Comparison of ENCODE assay signal across 8 cellular contexts in the genomic region with DNA sequence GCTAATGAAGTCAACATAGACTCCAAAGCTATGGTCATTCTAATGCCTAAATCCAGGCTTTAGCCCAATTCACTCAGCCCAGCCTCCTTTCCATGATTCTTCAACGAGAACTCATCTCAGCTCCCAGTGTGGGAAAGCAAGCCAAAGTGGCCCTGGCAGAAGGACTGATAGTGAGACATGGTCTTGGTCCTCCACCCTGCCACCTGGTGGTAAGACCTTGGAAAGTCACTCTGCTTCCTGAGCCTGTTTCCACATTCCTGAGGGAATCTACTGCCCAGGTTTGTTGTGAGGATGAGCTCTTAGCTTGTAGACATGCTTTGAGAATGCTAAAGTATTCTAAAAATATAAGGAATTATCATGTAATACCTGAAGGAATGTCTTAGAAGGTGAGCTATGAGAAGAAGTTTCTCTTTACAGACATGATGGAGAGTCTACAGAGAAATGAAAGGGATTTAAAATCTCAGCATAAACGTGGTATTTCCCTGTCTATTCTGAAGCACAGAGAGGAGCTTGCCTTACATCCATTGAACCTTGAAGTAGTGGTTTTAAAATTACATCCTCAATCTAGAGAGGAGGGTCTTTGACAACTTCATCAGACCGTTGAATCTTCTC.
DNase-seq lines count a peak whose midpoint lies in the region; ATAC-seq, FAIRE-seq and TF ChIP-seq lines count a peak whose summit lies in the region.

No MANE protein-coding gene starts in this region.

- no peak overlapping the region for H3K4me2 ChIP-seq in GM23338

- H3K27ac ChIP-seq in GM23338 (ENCODE audit: low read depth) = no peak overlapping the region
- H3K27ac ChIP-seq in WERI-Rb-1 = no peak overlapping the region
- peak overlapping the region; percentile 64 for H3K27ac ChIP-seq in foreskin keratinocyte
- no peak overlapping the region for H3K27ac ChIP-seq in pancreas

- no peaks in the 10 kb centered on the region for H3K9me3 Mint-ChIP-seq in activated naive CD4-positive, alpha-beta T cell treated with anti-CD3 and anti-CD28 coated beads for 36 hours
- no peaks in the 10 kb centered on the region for H3K9me3 Mint-ChIP-seq in GM23338

- 51 to 54% methylated on average over 3 of the region's 3 CpGs for WGBS in pancreas, 2 donors

- intact Hi-C loops in activated naive CD4-positive, alpha-beta T cell treated with anti-CD3 and anti-CD28 coated beads for 36 hours (cut with micrococcal nuclease) = loop anchor here (5.0 kb wide), 2 partner anchors 273 to 1268 kb away; no protein-coding TSS in a partner anchor
- intact Hi-C loops in pancreas (cut with DNase I) = loop anchor here in 1 of 3 donors (5.0 kb wide), 1 partner anchor 118 kb away; no protein-coding TSS in a partner anchor

- H3K36me3 ChIP-seq in GM23338 (ENCODE audit: insufficient read depth) (no peaks in the 10 kb centered on the region; the same call in 1 of the 2 replicates), WERI-Rb-1 (peaks cover 50% of the 10 kb centered on the region), pancreas (no peaks in the 10 kb centered on the region)

- H3K4me3 Mint-ChIP-seq in activated naive CD4-positive, alpha-beta T cell treated with anti-CD3 and anti-CD28 coated beads for 36 hours = no peak overlapping the region
- H3K4me3 Mint-ChIP-seq in GM23338 = no peak overlapping the region

- peaks cover 5% of the 10 kb centered on the region; the same call in 1 of the 2 replicates for H3K9me2 ChIP-seq in GM23338 (ENCODE audit: insufficient read depth)

- H3K27me3 Mint-ChIP-seq in activated naive CD4-positive, alpha-beta T cell treated with anti-CD3 and anti-CD28 coated beads for 36 hours (ENCODE audit: low read depth) = peaks cover 7% of the 10 kb centered on the region
- H3K27me3 Mint-ChIP-seq in GM23338 (ENCODE audit: insufficient read depth, low read depth, poor library complexity) = peaks cover 2% of the 10 kb centered on the region

- H3K4me3 ChIP-seq in GM23338 = no peak overlapping the region
- H3K4me3 ChIP-seq in WERI-Rb-1 (ENCODE audit: low read depth, low read length) = no peak overlapping the region
- H3K4me3 ChIP-seq in pancreas = no peak overlapping the region

- H3F3A ChIP-seq in GM23338 (replicated peaks; ENCODE audit: low read depth) = no peaks in the 10 kb centered on the region

- TF ChIP-seq CTCF in GM23338 (conservative IDR thresholded peaks at IDR 0.05; ENCODE audit: low read depth in 2 of 2) = peak; percentile 88 to 97
- TF ChIP-seq CTCF in WERI-Rb-1 (IDR thresholded peaks at IDR 0.05; ENCODE audit: low read depth, low read length) = peak; percentile 95
- TF ChIP-seq CTCF in foreskin keratinocyte (conservative IDR thresholded peaks at IDR 0.05) = peak; percentile 83
- TF ChIP-seq CTCF in pancreas (IDR thresholded peaks at IDR 0.05) = peak; percentile 50 to 67 (median 60)

- CTCF ChIA-PET in activated naive CD4-positive, alpha-beta T cell treated with anti-CD3 and anti-CD28 coated beads for 36 hours (lab: Charles Lee) = interaction anchor here (0.6 to 2.7 kb wide), 17 partner anchors 9 to 1267 kb away, joined by 3 to 28 read pairs (median 3); no protein-coding TSS in a partner anchor

- H2AFZ ChIP-seq in GM23338 = no peak overlapping the region

- H3K79me2 ChIP-seq in GM23338 (replicated peaks; ENCODE audit: insufficient read depth) = no peaks in the 10 kb centered on the region

- H3K27ac Mint-ChIP-seq in activated naive CD4-positive, alpha-beta T cell treated with anti-CD3 and anti-CD28 coated beads for 36 hours = no peak overlapping the region
- H3K27ac Mint-ChIP-seq in GM23338 = no peak overlapping the region

- no peaks in the 10 kb centered on the region for H3K36me3 Mint-ChIP-seq in activated naive CD4-positive, alpha-beta T cell treated with anti-CD3 and anti-CD28 coated beads for 36 hours (ENCODE audit: low read depth)
- no peaks in the 10 kb centered on the region; the same call in 2 of the 3 replicates for H3K36me3 Mint-ChIP-seq in GM23338 (ENCODE audit: low read depth)

- FAIRE-seq in pancreas (lab: Jason Lieb, UNC) = peak; percentile 13

- DNase-seq in activated naive CD4-positive, alpha-beta T cell treated with anti-CD3 and anti-CD28 coated beads for 36 hours = peak; percentile 37
- DNase-seq in activated naive CD4-positive, alpha-beta T cell (lab: John Stamatoyannopoulos, UW) = no peak
- DNase-seq in GM23338 (ENCODE audit: low spot score) (peak; percentile 88), NCI-H146 treated with DMSO at 0.1 percent for 48 hours (lab: John Stamatoyannopoulos, UW; ENCODE audit: unreplicated experiment) (peak; percentile 9), WERI-Rb-1 (peak; percentile 85), foreskin keratinocyte (peak; percentile 47 to 66), pancreas (peak; percentile 45 to 72 (median 60)), GF-D8 (lab: John Stamatoyannopoulos, UW) (no peak)

- peak; percentile 98 for ATAC-seq in GM23338
- ATAC-seq in foreskin keratinocyte = peak; percentile 49
- peak; percentile 86 to 97 (median 94) for ATAC-seq in pancreas

- H3K27me3 ChIP-seq in GM23338 (ENCODE audit: insufficient read depth) (no peaks in the 10 kb centered on the region), WERI-Rb-1 (ENCODE audit: insufficient read depth, low read depth, severe bottlenecking) (no peaks in the 10 kb centered on the region), foreskin keratinocyte (no peaks in the 10 kb centered on the region), pancreas (no peaks in the 10 kb centered on the region)

- H4K20me1 ChIP-seq in GM23338 (replicated peaks; ENCODE audit: insufficient read depth) = no peaks in the 10 kb centered on the region

- H3K9me3 ChIP-seq in WERI-Rb-1 (ENCODE audit: severe bottlenecking) (no peaks in the 10 kb centered on the region), pancreas (no peaks in the 10 kb centered on the region)

- no peaks in the 10 kb centered on the region for H3K4me1 Mint-ChIP-seq in activated naive CD4-positive, alpha-beta T cell treated with anti-CD3 and anti-CD28 coated beads for 36 hours (ENCODE audit: low read depth)
- peaks cover 13% of the 10 kb centered on the region for H3K4me1 Mint-ChIP-seq in GM23338

- H3K4me1 ChIP-seq in GM23338 (ENCODE audit: insufficient read depth) (no peaks in the 10 kb centered on the region), foreskin keratinocyte (peaks cover 21% of the 10 kb centered on the region), pancreas (no peaks in the 10 kb centered on the region)

TF ChIP-seq in GM23338, 12 proteins besides CTCF, POLR2A, EP300 and RAD21:
- TF ChIP-seq ZNF114 (CRISPR knock-in tag; IDR thresholded peaks at IDR 0.05) = no peak
- TF ChIP-seq, protein P1, sequence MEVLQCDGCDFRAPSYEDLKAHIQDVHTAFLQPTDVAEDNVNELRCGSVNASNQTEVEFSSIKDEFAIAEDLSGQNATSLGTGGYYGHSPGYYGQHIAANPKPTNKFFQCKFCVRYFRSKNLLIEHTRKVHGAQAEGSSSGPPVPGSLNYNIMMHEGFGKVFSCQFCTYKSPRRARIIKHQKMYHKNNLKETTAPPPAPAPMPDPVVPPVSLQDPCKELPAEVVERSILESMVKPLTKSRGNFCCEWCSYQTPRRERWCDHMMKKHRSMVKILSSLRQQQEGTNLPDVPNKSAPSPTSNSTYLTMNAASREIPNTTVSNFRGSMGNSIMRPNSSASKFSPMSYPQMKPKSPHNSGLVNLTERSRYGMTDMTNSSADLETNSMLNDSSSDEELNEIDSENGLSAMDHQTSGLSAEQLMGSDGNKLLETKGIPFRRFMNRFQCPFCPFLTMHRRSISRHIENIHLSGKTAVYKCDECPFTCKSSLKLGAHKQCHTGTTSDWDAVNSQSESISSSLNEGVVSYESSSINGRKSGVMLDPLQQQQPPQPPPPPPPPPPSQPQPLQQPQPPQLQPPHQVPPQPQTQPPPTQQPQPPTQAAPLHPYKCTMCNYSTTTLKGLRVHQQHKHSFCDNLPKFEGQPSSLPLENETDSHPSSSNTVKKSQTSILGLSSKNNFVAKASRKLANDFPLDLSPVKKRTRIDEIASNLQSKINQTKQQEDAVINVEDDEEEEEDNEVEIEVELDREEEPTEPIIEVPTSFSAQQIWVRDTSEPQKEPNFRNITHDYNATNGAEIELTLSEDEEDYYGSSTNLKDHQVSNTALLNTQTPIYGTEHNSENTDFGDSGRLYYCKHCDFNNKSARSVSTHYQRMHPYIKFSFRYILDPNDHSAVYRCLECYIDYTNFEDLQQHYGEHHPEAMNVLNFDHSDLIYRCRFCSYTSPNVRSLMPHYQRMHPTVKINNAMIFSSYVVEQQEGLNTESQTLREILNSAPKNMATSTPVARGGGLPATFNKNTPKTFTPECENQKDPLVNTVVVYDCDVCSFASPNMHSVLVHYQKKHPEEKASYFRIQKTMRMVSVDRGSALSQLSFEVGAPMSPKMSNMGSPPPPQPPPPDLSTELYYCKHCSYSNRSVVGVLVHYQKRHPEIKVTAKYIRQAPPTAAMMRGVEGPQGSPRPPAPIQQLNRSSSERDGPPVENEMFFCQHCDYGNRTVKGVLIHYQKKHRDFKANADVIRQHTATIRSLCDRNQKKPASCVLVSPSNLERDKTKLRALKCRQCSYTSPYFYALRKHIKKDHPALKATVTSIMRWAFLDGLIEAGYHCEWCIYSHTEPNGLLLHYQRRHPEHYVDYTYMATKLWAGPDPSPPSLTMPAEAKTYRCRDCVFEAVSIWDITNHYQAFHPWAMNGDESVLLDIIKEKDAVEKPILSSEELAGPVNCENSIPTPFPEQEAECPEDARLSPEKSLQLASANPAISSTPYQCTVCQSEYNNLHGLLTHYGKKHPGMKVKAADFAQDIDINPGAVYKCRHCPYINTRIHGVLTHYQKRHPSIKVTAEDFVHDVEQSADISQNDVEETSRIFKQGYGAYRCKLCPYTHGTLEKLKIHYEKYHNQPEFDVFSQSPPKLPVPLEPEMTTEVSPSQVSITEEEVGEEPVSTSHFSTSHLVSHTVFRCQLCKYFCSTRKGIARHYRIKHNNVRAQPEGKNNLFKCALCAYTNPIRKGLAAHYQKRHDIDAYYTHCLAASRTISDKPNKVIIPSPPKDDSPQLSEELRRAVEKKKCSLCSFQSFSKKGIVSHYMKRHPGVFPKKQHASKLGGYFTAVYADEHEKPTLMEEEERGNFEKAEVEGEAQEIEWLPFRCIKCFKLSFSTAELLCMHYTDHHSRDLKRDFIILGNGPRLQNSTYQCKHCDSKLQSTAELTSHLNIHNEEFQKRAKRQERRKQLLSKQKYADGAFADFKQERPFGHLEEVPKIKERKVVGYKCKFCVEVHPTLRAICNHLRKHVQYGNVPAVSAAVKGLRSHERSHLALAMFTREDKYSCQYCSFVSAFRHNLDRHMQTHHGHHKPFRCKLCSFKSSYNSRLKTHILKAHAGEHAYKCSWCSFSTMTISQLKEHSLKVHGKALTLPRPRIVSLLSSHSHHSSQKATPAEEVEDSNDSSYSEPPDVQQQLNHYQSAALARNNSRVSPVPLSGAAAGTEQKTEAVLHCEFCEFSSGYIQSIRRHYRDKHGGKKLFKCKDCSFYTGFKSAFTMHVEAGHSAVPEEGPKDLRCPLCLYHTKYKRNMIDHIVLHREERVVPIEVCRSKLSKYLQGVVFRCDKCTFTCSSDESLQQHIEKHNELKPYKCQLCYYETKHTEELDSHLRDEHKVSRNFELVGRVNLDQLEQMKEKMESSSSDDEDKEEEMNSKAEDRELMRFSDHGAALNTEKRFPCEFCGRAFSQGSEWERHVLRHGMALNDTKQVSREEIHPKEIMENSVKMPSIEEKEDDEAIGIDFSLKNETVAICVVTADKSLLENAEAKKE (CRISPR knock-in tag; IDR thresholded peaks at IDR 0.05) = peak; percentile 77; the same call in 1 of the 2 replicates
TF ChIP-seq in GM23338: peak in this region for 1.

Comparison
In these comparisons a context has a peak if more than half of its experiments do, and no peak if none do; other contexts are left out.
1. DNase-seq: peak in activated naive CD4-positive, alpha-beta T cell treated with anti-CD3 and anti-CD28 coated beads for 36 hours (single experiment), GM23338 (single experiment), NCI-H146 treated with DMSO at 0.1 percent for 48 hours (single experiment), WERI-Rb-1 (single experiment), foreskin keratinocyte (2 of 2) and pancreas (6 of 6); none in activated naive CD4-positive, alpha-beta T cell (0 of 4) and GF-D8 (single experiment).
2. Peak in every context shown above with its lines, with median percentiles within 50 percentile points of each other: ATAC-seq and CTCF ChIP-seq.